23 cellular contexts compared by ENCODE assay signal in the genomic region with DNA sequence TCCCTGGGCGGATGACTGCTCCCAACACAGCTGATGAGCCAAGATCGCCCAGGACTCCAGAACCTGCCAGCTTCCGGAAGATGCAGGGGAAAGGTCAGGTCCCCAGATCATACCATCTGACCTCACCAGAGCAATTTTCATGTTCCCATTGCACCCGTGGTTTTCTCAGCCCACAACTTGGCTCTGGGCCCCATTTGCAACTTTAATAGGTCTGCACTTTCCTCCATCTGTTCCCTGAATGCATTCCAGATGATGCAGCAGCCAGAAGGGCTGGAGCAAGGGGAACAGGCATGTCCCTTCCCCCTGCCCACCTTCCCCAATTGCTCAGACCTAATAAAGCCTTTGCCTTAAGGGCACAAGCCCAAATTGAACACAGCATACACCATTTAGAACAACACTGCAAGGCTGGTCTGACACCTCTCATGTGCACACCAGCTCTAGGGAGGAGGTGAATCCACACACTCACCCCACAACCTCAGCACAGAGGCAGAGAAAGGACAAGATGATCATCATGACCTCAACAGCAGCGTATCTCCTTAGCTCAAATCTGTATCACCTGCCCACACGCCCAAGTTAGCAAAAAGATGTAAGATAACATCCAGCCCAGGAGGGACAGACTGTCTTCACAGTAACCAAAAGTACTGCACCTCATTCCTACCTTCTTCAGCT.
A peak's percentile ranks its signal among the peaks of the same experiment; 100 is the strongest.
DNase-seq lines count a peak whose midpoint lies in the region; ATAC-seq and TF ChIP-seq lines count a peak whose summit lies in the region.
"Had no signal": no experiment of that assay in that cellular context is flagged by ENCODE, and none has a peak within 500 bp of the region (broad histone marks: within the 10 kb centered on the region; RNA-seq: fewer than 3 reads in every experiment).

No MANE protein-coding gene starts in this region.

- no peak overlapping the region for H3K27ac ChIP-seq in tibial nerve
- H3K27ac ChIP-seq: BLaER1 treated with 17β-estradiol and CSF1 and Interleukin-3, amounts not matched to agents 10 nM and 100 nM; hepatocyte; SJSA1 had no signal

- H3K27ac Mint-ChIP-seq in activated naive CD4-positive, alpha-beta T cell treated with anti-CD3 and anti-CD28 coated beads, Interleukin-2, amount 50 U/mL, for 24 hours = peak overlapping the region; percentile 43
- no peak overlapping the region for H3K27ac Mint-ChIP-seq in activated naive CD4-positive, alpha-beta T cell treated with anti-CD3 and anti-CD28 coated beads, Interleukin-2, amount 10 ng/mL, durations not matched to agents 7 days and 5 days
- H3K27ac Mint-ChIP-seq: activated T-helper 17 cell treated with anti-CD3 and anti-CD28 coated beads, Interleukin-2, amount 50 U/mL, for 72 hours; IgD-negative memory B cell; memory B cell; T-helper 2 cell treated with Interferon-gamma antibody and Interleukin-4, amounts not matched to agents 5 μg/mL and 100 μg/mL, for 36 hours had no signal

- H3K27me3 Mint-ChIP-seq in activated naive CD4-positive, alpha-beta T cell treated with anti-CD3 and anti-CD28 coated beads, Interleukin-2, amount 50 U/mL, for 24 hours = no peaks in the 10 kb centered on the region
- peaks cover 13% of the 10 kb centered on the region for H3K27me3 Mint-ChIP-seq in activated naive CD4-positive, alpha-beta T cell treated with anti-CD3 and anti-CD28 coated beads, Interleukin-2, amount 10 ng/mL, durations not matched to agents 7 days and 5 days
- H3K27me3 Mint-ChIP-seq: activated T-helper 17 cell treated with anti-CD3 and anti-CD28 coated beads, Interleukin-2, amount 50 U/mL, for 72 hours; naive thymus-derived CD8-positive, alpha-beta T cell had no signal

- 58 to 60% methylated on average over 6 of the region's 6 CpGs for WGBS in tibial nerve, 2 donors

- DNase-seq in activated naive CD4-positive, alpha-beta T cell treated with anti-CD3 and anti-CD28 coated beads, Interleukin-2, amount 10 ng/mL, durations not matched to agents 7 days and 5 days = no peak
- DNase-seq in NCI-H446 treated with DMSO at 0.1 percent for 48 hours (lab: John Stamatoyannopoulos, UW) (peak; percentile 1), fibroblast of mammary gland (ENCODE audit: low read depth) (peak; percentile 70), tibial nerve (ENCODE audit: low spot score in 2 of 2) (peak; percentile 31 to 38), NCI-H2196 (lab: John Stamatoyannopoulos, UW; ENCODE audit: unreplicated experiment) (no peak), NCI-H82 treated with DMSO at 0.1 percent for 48 hours (lab: John Stamatoyannopoulos, UW; ENCODE audit: unreplicated experiment) (no peak)
- DNase-seq: 8988T; activated CD4-positive, CD25-positive, alpha-beta regulatory T cell treated with anti-CD3 and anti-CD28 coated beads, Interleukin-2, amount 50 U/mL, for 72 hours; DMS153; effector memory CD4-positive, alpha-beta T cell; naive thymus-derived CD8-positive, alpha-beta T cell; NCI-H2029 treated with DMSO at 0.1 percent for 48 hours; posterior cingulate gyrus; stimulated activated CD4-positive, alpha-beta T cell treated with anti-CD3 and anti-CD28 coated beads, Interleukin-4, amount 100 ng/mL, for 24 hours had no signal

- ATAC-seq in HG03571 (IDR thresholded peaks at IDR 0.05; ENCODE audit: unreplicated experiment) = no peak
- ATAC-seq: activated T-helper 17 cell treated with anti-CD3 and anti-CD28 coated beads, Interleukin-2, amount 50 U/mL, for 72 hours; naive thymus-derived CD8-positive, alpha-beta T cell had no signal

- H3K36me3 ChIP-seq in tibial nerve = no peaks in the 10 kb centered on the region
- H3K36me3 ChIP-seq: BLaER1 treated with 17β-estradiol and CSF1 and Interleukin-3, amounts not matched to agents 10 nM and 100 nM; SJSA1 had no signal

- H3K4me1 Mint-ChIP-seq in activated naive CD4-positive, alpha-beta T cell treated with anti-CD3 and anti-CD28 coated beads, Interleukin-2, amount 50 U/mL, for 24 hours = peaks cover 47% of the 10 kb centered on the region
- H3K4me1 Mint-ChIP-seq in activated naive CD4-positive, alpha-beta T cell treated with anti-CD3 and anti-CD28 coated beads, Interleukin-2, amount 10 ng/mL, durations not matched to agents 7 days and 5 days = peaks cover 81% of the 10 kb centered on the region
- H3K4me1 Mint-ChIP-seq: memory B cell had no signal

- H3K4me3 Mint-ChIP-seq in activated naive CD4-positive, alpha-beta T cell treated with anti-CD3 and anti-CD28 coated beads, Interleukin-2, amount 50 U/mL, for 24 hours = no peak overlapping the region
- no peak overlapping the region for H3K4me3 Mint-ChIP-seq in activated naive CD4-positive, alpha-beta T cell treated with anti-CD3 and anti-CD28 coated beads, Interleukin-2, amount 10 ng/mL, durations not matched to agents 7 days and 5 days
- H3K4me3 Mint-ChIP-seq: activated T-helper 17 cell treated with anti-CD3 and anti-CD28 coated beads, Interleukin-2, amount 50 U/mL, for 72 hours; IgD-negative memory B cell; memory B cell; naive thymus-derived CD8-positive, alpha-beta T cell; T-helper 2 cell treated with Interferon-gamma antibody and Interleukin-4, amounts not matched to agents 5 μg/mL and 100 μg/mL, for 36 hours had no signal

- TF ChIP-seq CTCF in fibroblast of mammary gland (conservative IDR thresholded peaks at IDR 0.05; ENCODE audit: control insufficient read depth, insufficient read depth, low read depth, low read length) (no peak), tibial nerve (IDR thresholded peaks at IDR 0.05) (no peak)

- peaks cover 0 to 33% (median 0%) of the 10 kb centered on the region in 4 donors for H3K4me1 ChIP-seq in tibial nerve
- H3K4me1 ChIP-seq: SJSA1 had no signal

- no peaks in the 10 kb centered on the region for H3K27me3 ChIP-seq in tibial nerve
- H3K27me3 ChIP-seq: BLaER1 treated with 17β-estradiol and CSF1 and Interleukin-3, amounts not matched to agents 10 nM and 100 nM; hepatocyte had no signal

- H3K4me3 ChIP-seq in fibroblast of mammary gland (ENCODE audit: control insufficient read depth, low read depth, low read length) (no peak overlapping the region), tibial nerve (no peak overlapping the region)
- H3K4me3 ChIP-seq: BLaER1 treated with 17β-estradiol and CSF1 and Interleukin-3, amounts not matched to agents 10 nM and 100 nM; hepatocyte; SJSA1 had no signal

- H3K9me3 ChIP-seq in tibial nerve = no peaks in the 10 kb centered on the region
- H3K9me3 ChIP-seq: SJSA1 had no signal

- CTCF ChIA-PET in activated naive CD4-positive, alpha-beta T cell treated with anti-CD3 and anti-CD28 coated beads, Interleukin-2, amount 10 ng/mL, durations not matched to agents 7 days and 5 days (lab: Charles Lee) = interaction anchor here (1.0 to 4.2 kb wide), 3 partner anchors 13 to 94 kb away, joined by 3 to 13 read pairs (median 3); no protein-coding TSS in a partner anchor

- H3K9me3 Mint-ChIP-seq in activated naive CD4-positive, alpha-beta T cell treated with anti-CD3 and anti-CD28 coated beads, Interleukin-2, amount 50 U/mL, for 24 hours = no peaks in the 10 kb centered on the region
- H3K9me3 Mint-ChIP-seq in activated naive CD4-positive, alpha-beta T cell treated with anti-CD3 and anti-CD28 coated beads, Interleukin-2, amount 10 ng/mL, durations not matched to agents 7 days and 5 days = peaks cover 13% of the 10 kb centered on the region
- H3K9me3 Mint-ChIP-seq: activated T-helper 17 cell treated with anti-CD3 and anti-CD28 coated beads, Interleukin-2, amount 50 U/mL, for 72 hours; memory B cell; naive thymus-derived CD8-positive, alpha-beta T cell; T-helper 2 cell treated with Interferon-gamma antibody and Interleukin-4, amounts not matched to agents 5 μg/mL and 100 μg/mL, for 36 hours had no signal

- TF ChIP-seq POLR2A in tibial nerve (IDR thresholded peaks at IDR 0.05) = no peak

- no peaks in the 10 kb centered on the region for H3K36me3 Mint-ChIP-seq in activated naive CD4-positive, alpha-beta T cell treated with anti-CD3 and anti-CD28 coated beads, Interleukin-2, amount 50 U/mL, for 24 hours
- H3K36me3 Mint-ChIP-seq in activated naive CD4-positive, alpha-beta T cell treated with anti-CD3 and anti-CD28 coated beads, Interleukin-2, amount 10 ng/mL, durations not matched to agents 7 days and 5 days = peaks cover 58% of the 10 kb centered on the region
- H3K36me3 Mint-ChIP-seq: IgD-negative memory B cell; memory B cell; naive thymus-derived CD8-positive, alpha-beta T cell had no signal

- peak in 1 of 2 donors; percentile 49 for TF ChIP-seq EP300 in tibial nerve (IDR thresholded peaks at IDR 0.05)

Comparison
In these comparisons a context has a peak if more than half of its experiments do, and no peak if none do; other contexts are left out.
1. DNase-seq: peak in NCI-H446 treated with DMSO at 0.1 percent for 48 hours (single experiment), fibroblast of mammary gland (single experiment) and tibial nerve (2 of 2); none in activated naive CD4-positive, alpha-beta T cell treated with anti-CD3 and anti-CD28 coated beads, Interleukin-2, amount 10 ng/mL, durations not matched to agents 7 days and 5 days (single experiment), NCI-H2196 (single experiment) and NCI-H82 treated with DMSO at 0.1 percent for 48 hours (single experiment).